In the genomic region with DNA sequence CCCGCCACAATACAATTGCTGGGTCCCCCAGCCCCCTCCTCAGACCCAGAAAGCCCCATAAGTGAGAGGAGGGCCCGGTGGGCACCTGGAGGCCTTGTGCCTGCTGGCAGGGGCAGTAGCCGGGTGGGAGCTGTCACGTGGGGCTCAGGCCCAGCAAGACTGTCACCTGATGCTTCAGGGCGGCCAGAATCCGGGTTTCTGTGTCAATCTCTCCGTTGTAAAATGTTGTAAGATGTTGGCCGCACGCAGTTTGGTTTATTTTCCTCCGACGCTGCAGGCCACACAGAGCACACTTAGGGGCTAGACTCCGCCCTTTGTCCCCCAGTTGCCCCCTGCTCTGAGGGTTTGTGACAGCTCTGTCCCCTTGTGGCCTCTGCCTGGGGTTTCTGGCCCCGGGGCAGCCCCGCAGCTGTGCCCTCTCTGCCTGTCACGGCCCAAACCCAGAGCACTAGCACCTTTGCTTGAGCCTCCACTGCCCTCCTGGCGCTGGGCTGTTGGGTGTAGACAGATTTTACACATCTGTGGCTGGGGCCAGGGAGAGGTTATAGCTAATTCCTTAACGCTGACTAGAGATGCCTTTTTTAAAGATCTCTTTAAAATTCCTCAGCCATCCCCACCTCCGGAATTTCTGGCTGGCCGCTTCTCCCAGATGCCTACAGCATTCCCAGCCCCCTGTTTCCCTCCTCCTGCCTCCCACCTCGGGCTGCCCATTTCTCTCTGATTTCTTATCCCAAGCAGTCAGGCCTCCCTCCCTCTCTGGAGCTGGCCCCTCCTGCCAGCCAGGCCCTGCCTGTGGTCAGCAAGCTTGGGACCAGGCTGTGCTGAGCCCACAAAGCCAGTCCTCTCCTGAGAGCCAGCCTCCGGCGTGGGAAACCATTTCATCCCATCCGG, we compare ENCODE assay signal across 1 cellular context.
TF ChIP-seq lines count a peak whose summit lies in the region.

No MANE protein-coding gene starts in this region.

TF ChIP-seq in HepG2, 621 proteins besides CTCF, POLR2A, EP300 and RAD21:
- TF ChIP-seq, protein P1, sequence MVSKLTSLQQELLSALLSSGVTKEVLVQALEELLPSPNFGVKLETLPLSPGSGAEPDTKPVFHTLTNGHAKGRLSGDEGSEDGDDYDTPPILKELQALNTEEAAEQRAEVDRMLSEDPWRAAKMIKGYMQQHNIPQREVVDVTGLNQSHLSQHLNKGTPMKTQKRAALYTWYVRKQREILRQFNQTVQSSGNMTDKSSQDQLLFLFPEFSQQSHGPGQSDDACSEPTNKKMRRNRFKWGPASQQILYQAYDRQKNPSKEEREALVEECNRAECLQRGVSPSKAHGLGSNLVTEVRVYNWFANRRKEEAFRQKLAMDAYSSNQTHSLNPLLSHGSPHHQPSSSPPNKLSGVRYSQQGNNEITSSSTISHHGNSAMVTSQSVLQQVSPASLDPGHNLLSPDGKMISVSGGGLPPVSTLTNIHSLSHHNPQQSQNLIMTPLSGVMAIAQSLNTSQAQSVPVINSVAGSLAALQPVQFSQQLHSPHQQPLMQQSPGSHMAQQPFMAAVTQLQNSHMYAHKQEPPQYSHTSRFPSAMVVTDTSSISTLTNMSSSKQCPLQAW (CRISPR knock-in tag; IDR thresholded peaks at IDR 0.05), result no peak
